ENCODE assay signal across 8 cellular contexts in the genomic region with DNA sequence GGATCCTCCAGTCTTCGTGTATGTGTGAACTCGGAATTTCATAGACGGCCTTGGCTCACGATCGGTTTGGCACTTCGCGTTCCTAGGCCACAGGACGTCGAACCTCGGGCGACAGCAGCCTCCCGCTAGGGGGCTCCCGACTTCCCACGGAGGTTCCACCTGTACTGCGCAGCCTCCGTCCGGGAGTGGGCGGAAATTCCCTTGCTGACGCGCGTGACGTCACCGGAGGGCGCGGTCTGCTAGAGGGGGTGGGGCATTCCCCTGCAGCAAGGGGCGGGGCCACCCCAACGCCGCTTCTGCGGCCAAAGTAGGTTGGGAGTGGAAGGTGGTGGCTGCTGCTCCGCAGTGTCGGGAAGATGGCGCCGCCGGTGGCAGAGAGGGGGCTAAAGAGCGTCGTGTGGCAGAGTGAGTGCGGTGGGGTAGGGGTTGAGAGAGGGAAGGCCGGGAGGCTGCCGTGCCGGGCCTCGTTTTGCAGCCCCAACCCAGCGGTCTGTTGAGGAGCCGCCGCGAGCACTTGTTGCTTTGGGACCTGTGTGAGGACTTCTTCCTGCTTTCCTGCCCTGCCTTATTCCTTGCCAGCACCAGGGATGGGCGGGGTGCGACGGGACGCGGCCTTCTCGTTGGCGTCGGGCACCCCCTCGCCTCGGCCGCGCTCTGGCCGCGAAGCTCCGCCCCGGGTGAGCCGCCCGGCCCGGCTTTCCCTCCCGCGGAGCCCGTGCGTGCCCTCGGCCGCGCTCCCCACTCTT. TPM values are rescaled to one million over a fixed set of nuclear protein-coding genes. Genes with fewer than 3 reads are reported as not detected.
DNase-seq lines count a peak whose midpoint lies in the region; ATAC-seq, FAIRE-seq and TF ChIP-seq lines count a peak whose summit lies in the region.

A gene with protein sequence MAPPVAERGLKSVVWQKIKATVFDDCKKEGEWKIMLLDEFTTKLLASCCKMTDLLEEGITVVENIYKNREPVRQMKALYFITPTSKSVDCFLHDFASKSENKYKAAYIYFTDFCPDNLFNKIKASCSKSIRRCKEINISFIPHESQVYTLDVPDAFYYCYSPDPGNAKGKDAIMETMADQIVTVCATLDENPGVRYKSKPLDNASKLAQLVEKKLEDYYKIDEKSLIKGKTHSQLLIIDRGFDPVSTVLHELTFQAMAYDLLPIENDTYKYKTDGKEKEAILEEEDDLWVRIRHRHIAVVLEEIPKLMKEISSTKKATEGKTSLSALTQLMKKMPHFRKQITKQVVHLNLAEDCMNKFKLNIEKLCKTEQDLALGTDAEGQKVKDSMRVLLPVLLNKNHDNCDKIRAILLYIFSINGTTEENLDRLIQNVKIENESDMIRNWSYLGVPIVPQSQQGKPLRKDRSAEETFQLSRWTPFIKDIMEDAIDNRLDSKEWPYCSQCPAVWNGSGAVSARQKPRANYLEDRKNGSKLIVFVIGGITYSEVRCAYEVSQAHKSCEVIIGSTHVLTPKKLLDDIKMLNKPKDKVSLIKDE (plus strand): TSS at position 293 of the 746 bp plus-strand sequence. CDS start 64 bp downstream, at position 357.

- H4K20me1 ChIP-seq in BLaER1 = peaks cover 34% of the 10 kb centered on the region; the same call in 1 of the 2 replicates

- H3K9ac ChIP-seq in BLaER1 = peak within 1 kb of the TSS; percentile 94

- H3K9me3 Mint-ChIP-seq in activated CD4-positive, alpha-beta T cell treated with anti-CD3 and anti-CD28 coated beads, Interleukin-2, amount 10 ng/mL, durations not matched to agents 24 days and 14 days = no peaks in the 10 kb centered on the region

- H3K27ac ChIP-seq in BLaER1 (peak within 1 kb of the TSS; percentile 92), coronary artery (peak within 1 kb of the TSS; percentile 98 to 100)

- H3K27me3 ChIP-seq in BLaER1 = no peaks in the 10 kb centered on the region

- peaks cover 1% of the 10 kb centered on the region for H3K27me3 Mint-ChIP-seq in activated CD4-positive, alpha-beta T cell treated with anti-CD3 and anti-CD28 coated beads, Interleukin-2, amount 10 ng/mL, durations not matched to agents 24 days and 14 days

- DNase-seq in GM19239 (ENCODE audit: insufficient read length, low spot score) (peak; percentile 86), NCI-H526 (lab: John Stamatoyannopoulos, UW) (peak; percentile 89 to 99), coronary artery (ENCODE audit: low spot score) (peak; percentile 98), left kidney (ENCODE audit: low read depth, low spot score) (peak; percentile 99)
- peak; percentile 100 for DNase-seq in activated CD4-positive, alpha-beta T cell treated with anti-CD3 and anti-CD28 coated beads, Interleukin-2, amount 10 ng/mL, durations not matched to agents 24 days and 14 days
- DNase-seq in stimulated activated CD4-positive, alpha-beta T cell treated with anti-CD3 and anti-CD28 coated beads, Interleukin-2, amount 100 ng/mL, for 4 hours (ENCODE audit: low read depth) = peak; percentile 100

- H3K4me3 Mint-ChIP-seq in activated CD4-positive, alpha-beta T cell treated with anti-CD3 and anti-CD28 coated beads, Interleukin-2, amount 10 ng/mL, durations not matched to agents 24 days and 14 days = peak within 1 kb of the TSS; percentile 97

- H3K9me3 ChIP-seq in BLaER1 = no peaks in the 10 kb centered on the region

- H3K27ac Mint-ChIP-seq in activated CD4-positive, alpha-beta T cell treated with anti-CD3 and anti-CD28 coated beads, Interleukin-2, amount 10 ng/mL, durations not matched to agents 24 days and 14 days = peak within 1 kb of the TSS; percentile 97

- ATAC-seq in HG03460 (IDR thresholded peaks at IDR 0.05; ENCODE audit: unreplicated experiment) = peak; percentile 93

- TF ChIP-seq CTCF in coronary artery (IDR thresholded peaks at IDR 0.05) = peak; percentile 96

- peaks cover 27% of the 10 kb centered on the region for H3K4me1 Mint-ChIP-seq in activated CD4-positive, alpha-beta T cell treated with anti-CD3 and anti-CD28 coated beads, Interleukin-2, amount 10 ng/mL, durations not matched to agents 24 days and 14 days

- intact Hi-C loops in activated CD4-positive, alpha-beta T cell treated with anti-CD3 and anti-CD28 coated beads, Interleukin-2, amount 10 ng/mL, durations not matched to agents 24 days and 14 days (cut with micrococcal nuclease) = loop anchor here (1.0 to 5.0 kb wide), 10 partner anchors 42 to 366 kb away; a partner anchor contains a TSS

- H3K36me3 ChIP-seq in BLaER1 = peaks cover 8% of the 10 kb centered on the region

- peak; percentile 99 for FAIRE-seq in GM19239 (lab: Jason Lieb, UNC)

- H3K36me3 Mint-ChIP-seq in activated CD4-positive, alpha-beta T cell treated with anti-CD3 and anti-CD28 coated beads, Interleukin-2, amount 10 ng/mL, durations not matched to agents 24 days and 14 days (ENCODE audit: low read depth) = peaks cover 16% of the 10 kb centered on the region

- H3K4me1 ChIP-seq in BLaER1 = peaks cover 11% of the 10 kb centered on the region

- peak within 1 kb of the TSS; percentile 81 for H3K4me2 ChIP-seq in BLaER1

- H3K4me3 ChIP-seq in BLaER1 = peak within 1 kb of the TSS; percentile 82
- peak within 1 kb of the TSS; percentile 97 for H3K4me3 ChIP-seq in coronary artery

RNA-seq across cellular contexts. Expression of the gene that starts here (rescaled TPM):
- 41.1 and 48.9 TPM in 2 replicates for total RNA-seq in activated CD4-positive, alpha-beta T cell treated with anti-CD3 and anti-CD28 coated beads, Interleukin-2, amount 10 ng/mL, durations not matched to agents 24 days and 14 days

Comparison
In these comparisons a context has a peak if more than half of its experiments do, and no peak if none do; other contexts are left out.
1. Peak in every context shown above with its lines: DNase-seq, ATAC-seq, H3K4me3 ChIP-seq and H3K27ac ChIP-seq.